Comparison of ENCODE assay signal across 24 cellular contexts in the genomic region with DNA sequence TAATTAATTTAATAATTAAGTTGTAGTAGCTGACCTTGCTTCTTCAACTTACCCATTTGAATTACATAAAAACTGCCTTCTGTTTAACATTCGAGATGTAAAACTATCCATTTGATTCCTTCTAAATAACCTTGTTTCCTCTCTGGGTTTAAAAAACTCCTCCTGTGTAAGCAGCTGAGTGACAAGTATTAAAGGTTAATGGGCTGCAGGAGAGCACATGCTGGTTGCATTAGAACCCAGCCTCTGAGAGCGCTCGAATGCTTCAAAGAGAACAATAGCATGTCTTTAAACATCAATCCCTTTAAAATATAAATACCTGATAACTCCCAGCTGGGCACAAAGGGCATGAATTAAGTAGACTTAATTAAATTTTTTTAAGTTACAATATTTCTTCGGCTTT.
"Had no signal": no experiment of that assay in that cellular context is flagged by ENCODE, and none has a peak within 500 bp of the region (broad histone marks: within the 10 kb centered on the region; RNA-seq: fewer than 3 reads in every experiment).

No MANE protein-coding gene starts in this region.

- H3K36me3 Mint-ChIP-seq: activated CD8-positive, alpha-beta memory T cell treated with anti-CD3 and anti-CD28 coated beads, Interleukin-2, amount 10 ng/mL, durations not matched to agents 7 days and 5 days; activated naive CD8-positive, alpha-beta T cell; brain had no signal

- H3K27me3 Mint-ChIP-seq: activated CD8-positive, alpha-beta memory T cell treated with anti-CD3 and anti-CD28 coated beads, Interleukin-2, amount 10 ng/mL, durations not matched to agents 7 days and 5 days; brain; central memory CD8-positive, alpha-beta T cell had no signal

- H3K4me1 Mint-ChIP-seq: activated CD8-positive, alpha-beta memory T cell treated with anti-CD3 and anti-CD28 coated beads, Interleukin-2, amount 10 ng/mL, durations not matched to agents 7 days and 5 days; central memory CD8-positive, alpha-beta T cell had no signal

- H3K4me1 ChIP-seq: Peyer's patch had no signal

- H3K36me3 ChIP-seq: Peyer's patch, SJCRH30 had no signal

- H3K4me3 Mint-ChIP-seq: activated CD8-positive, alpha-beta memory T cell treated with anti-CD3 and anti-CD28 coated beads, Interleukin-2, amount 10 ng/mL, durations not matched to agents 7 days and 5 days; activated CD8-positive, alpha-beta T cell treated with anti-CD3 and anti-CD28 coated beads, Interleukin-2, amount 10 ng/mL, durations not matched to agents 7 days and 5 days; activated naive CD8-positive, alpha-beta T cell; activated T-cell treated with anti-CD3 and anti-CD28 coated beads, Interleukin-2, amount 50 U/mL, for 4 hours; central memory CD8-positive, alpha-beta T cell had no signal

- H3K27ac ChIP-seq: Peyer's patch, RWPE1, SJCRH30, VCaP had no signal

- H3K4me2 ChIP-seq: SK-N-SH had no signal

- DNase-seq: activated CD4-positive, alpha-beta T cell treated with anti-CD3 and anti-CD28 coated beads for 4 hours; activated CD4-positive, alpha-beta T cell treated with anti-CD3 and anti-CD28 coated beads, Interleukin-2, amount 50 U/mL, for 4 hours; activated CD8-positive, alpha-beta memory T cell treated with anti-CD3 and anti-CD28 coated beads, Interleukin-2, amount 10 ng/mL, durations not matched to agents 7 days and 5 days; activated CD8-positive, alpha-beta T cell treated with anti-CD3 and anti-CD28 coated beads, Interleukin-2, amount 10 ng/mL, durations not matched to agents 7 days and 5 days; activated effector memory CD4-positive, alpha-beta T cell treated with anti-CD3 and anti-CD28 coated beads, Interleukin-2, amount 50 U/mL, for 16 hours; activated naive CD4-positive, alpha-beta T cell treated with Interleukin-2 at 50 U/mL for 16 hours; activated T-cell treated with anti-CD3 and anti-CD28 coated beads, Interleukin-2, amount 50 U/mL, for 4 hours; amygdala; MM.1S; NCI-H1105; NCI-H1436 treated with DMSO at 0.1 percent for 48 hours; NCI-H1930; NCI-H2107; NCI-H510A treated with DMSO at 0.1 percent for 48 hours; Peyer's patch; Right ventricle myocardium superior; SJCRH30; SK-N-SH; T-helper 1 cell had no signal

- H3K4me3 ChIP-seq: Peyer's patch, SJCRH30 had no signal

- H3K27ac Mint-ChIP-seq: activated CD8-positive, alpha-beta memory T cell treated with anti-CD3 and anti-CD28 coated beads, Interleukin-2, amount 10 ng/mL, durations not matched to agents 7 days and 5 days; activated CD8-positive, alpha-beta T cell treated with anti-CD3 and anti-CD28 coated beads, Interleukin-2, amount 10 ng/mL, durations not matched to agents 7 days and 5 days; activated naive CD8-positive, alpha-beta T cell had no signal

- H3K27me3 ChIP-seq: Peyer's patch, SJCRH30 had no signal

- ATAC-seq: activated CD8-positive, alpha-beta memory T cell treated with anti-CD3 and anti-CD28 coated beads, Interleukin-2, amount 10 ng/mL, durations not matched to agents 7 days and 5 days; activated CD8-positive, alpha-beta T cell treated with anti-CD3 and anti-CD28 coated beads, Interleukin-2, amount 10 ng/mL, durations not matched to agents 7 days and 5 days; activated T-cell treated with anti-CD3 and anti-CD28 coated beads, Interleukin-2, amount 50 U/mL, for 4 hours had no signal

- H3K9me3 ChIP-seq: Peyer's patch, SJCRH30, SK-N-SH had no signal

- H3K9me3 Mint-ChIP-seq: activated T-cell treated with anti-CD3 and anti-CD28 coated beads, Interleukin-2, amount 50 U/mL, for 4 hours; brain; central memory CD8-positive, alpha-beta T cell had no signal

- H3K9ac ChIP-seq: SK-N-SH had no signal
